In genomic region chr7:151060113-151060415, GRCh38 we compare ENCODE assay signal across 8 cellular contexts. TPM values are rescaled to one million over a fixed set of nuclear protein-coding genes. Genes with fewer than 3 reads are reported as not detected.
A peak's percentile ranks its signal among the peaks of the same experiment; 100 is the strongest.
DNase-seq lines count a peak whose midpoint lies in the region; ATAC-seq, FAIRE-seq and TF ChIP-seq lines count a peak whose summit lies in the region.

No MANE protein-coding gene starts in this region.

- TF ChIP-seq EP300 in H1 (IDR thresholded peaks at IDR 0.05; ENCODE audit: borderline replicate concordance in 1 of 2, low read depth in 2 of 2, low read length in 2 of 2), result no peak

- H3K27ac Mint-ChIP-seq in CD4-positive, alpha-beta memory T cell, result peak overlapping the region; percentile 50 to 85 (median 70)

- H4K20me1 ChIP-seq in OCI-LY3 (ENCODE audit: insufficient read depth, low read length), result peaks cover 12% of the 10 kb centered on the region
- H4K20me1 ChIP-seq in H1 (replicated peaks in 1 of 2; ENCODE audit: control insufficient read depth in 1 of 2, insufficient read depth in 2 of 2, low read length in 2 of 2), result peaks cover 5 to 9% of the 10 kb centered on the region in 2 experiments

- H4K91ac ChIP-seq in H1 (replicated peaks; ENCODE audit: insufficient read length, low read length), result no peak overlapping the region
- no peak overlapping the region for H4K91ac ChIP-seq in neuronal stem cell (ENCODE audit: low read depth, low read length, poor library complexity)

- no peak overlapping the region for H3K56ac ChIP-seq in H1 (replicated peaks; ENCODE audit: insufficient read length, low read depth, low read length)

- H3K4me3 ChIP-seq in CD4-positive, alpha-beta memory T cell (ENCODE audit: low read length in 2 of 2), result peak overlapping the region; percentile 39 to 70
- H3K4me3 ChIP-seq in OCI-LY3 (ENCODE audit: low read length) (peak overlapping the region; percentile 90), H1 (ENCODE audit: extremely low read depth in 1 of 4, insufficient read depth in 2 of 4, low read depth in 3 of 4, low read length in 4 of 4) (peak overlapping the region; percentile 59 to 91 (median 74)), neuronal stem cell (ENCODE audit: low read length in 2 of 2) (peak overlapping the region; percentile 61 to 88)

- H3K79me1 ChIP-seq in H1 (ENCODE audit: low read depth, low read length), result peaks cover 6% of the 10 kb centered on the region; the same call in 1 of the 2 replicates
- peaks cover 4% of the 10 kb centered on the region for H3K79me1 ChIP-seq in neuronal stem cell (ENCODE audit: low read depth, low read length)

- H4K5ac ChIP-seq in H1 (ENCODE audit: insufficient read length, low read depth, low read length), result peak overlapping the region; percentile 26

- H3K4me1 Mint-ChIP-seq in CD4-positive, alpha-beta memory T cell, result peaks cover 18 to 48% (median 36%) of the 10 kb centered on the region in 4 donors

- intact Hi-C loops in CD4-positive, alpha-beta memory T cell (cut with micrococcal nuclease), result no loop called here

- H3K9ac ChIP-seq in OCI-LY3 (ENCODE audit: low read length) (peak overlapping the region; percentile 87), H1 (replicated peaks in 1 of 4; ENCODE audit: extremely low read depth in 1 of 4, low read depth in 3 of 4, low read length in 3 of 4) (peak overlapping the region in 2 of 4 experiments; percentile 20 to 29; a peak in 3 of 7 replicates), neuronal stem cell (ENCODE audit: low read depth, low read length, poor library complexity) (peak overlapping the region; percentile 87)

- CTCF ChIA-PET in CD4-positive, alpha-beta memory T cell (lab: Charles Lee; ENCODE audit: partially characterized antibody), result interaction anchor here (0.8 to 1.7 kb wide), 2 partner anchors 49 to 51 kb away, joined by 3 to 5 read pairs; no protein-coding TSS in a partner anchor
- CTCF ChIA-PET in H1 (lab: Charles Lee; ENCODE audit: partially characterized antibody), result interaction anchor here (0.7 to 9.7 kb wide), 14 partner anchors 17 to 84 kb away, joined by 3 to 88 read pairs (median 4); partner anchors contain the start of gene ABCB8

- no peak overlapping the region for H2BK20ac ChIP-seq in H1 (ENCODE audit: low read length)

- H3K23ac ChIP-seq in H1 (ENCODE audit: insufficient read length) (no peak overlapping the region), neuronal stem cell (ENCODE audit: low read depth, low read length, poor library complexity) (peak overlapping the region; percentile 8)

- 5% methylated on average over 16 of the region's 17 CpGs; no CpG with 5 or more reads in 1 of the 2 experiments for WGBS in H1 (ENCODE audit: extremely low coverage in 1 of 2, insufficient coverage in 1 of 2, insufficient read length in 1 of 2, insufficient replicate concordance in 2 of 2, low coverage in 1 of 2, low lambda C conversion rate in 2 of 2, missing lambda C conversion rate in 1 of 2), 2 experiments
- no CpG with 5 or more reads among the region's 17 CpGs for WGBS in neuronal stem cell (ENCODE audit: extremely low coverage in 2 of 2, insufficient read length in 2 of 2, insufficient replicate concordance in 1 of 2), 2 donors

- DNase-seq in CD4-positive, alpha-beta memory T cell, result no peak
- no peak for DNase-seq in H1 (ENCODE audit: low read depth in 1 of 2, low spot score in 2 of 2)
- DNase-seq in neuronal stem cell (ENCODE audit: low spot score), result no peak
- no peak for DNase-seq in SKM-1 treated with dmso at 0.1 percent for 144 hours (lab: John Stamatoyannopoulos, UW; ENCODE audit: unreplicated experiment)
- DNase-seq in activated CD4-positive, alpha-beta T cell treated with anti-CD3 and anti-CD28 coated beads for 1 hour, result no peak

- peak overlapping the region; percentile 85 for H3K27ac ChIP-seq in CD4-positive, alpha-beta memory T cell (ENCODE audit: low read depth, low read length)
- peak overlapping the region; percentile 72 for H3K27ac ChIP-seq in OCI-LY3 (ENCODE audit: low read length)
- no peak overlapping the region for H3K27ac ChIP-seq in H1 (ENCODE audit: low read depth, low read length)
- H3K27ac ChIP-seq in neuronal stem cell (replicated peaks; ENCODE audit: low read length), result no peak overlapping the region

- TF ChIP-seq POLR2A in H1 (IDR thresholded peaks at IDR 0.05; ENCODE audit: control extremely low read depth in 1 of 2, low read depth in 2 of 2, low read length in 2 of 2), result no peak

- H3K4ac ChIP-seq in H1 (replicated peaks; ENCODE audit: insufficient read length, low read depth, low read length) (no peak overlapping the region), neuronal stem cell (ENCODE audit: low read length) (no peak overlapping the region)

- no peaks in the 10 kb centered on the region for H3K9me3 ChIP-seq in CD4-positive, alpha-beta memory T cell (ENCODE audit: control insufficient read depth in 1 of 2, low read length in 2 of 2)
- no peaks in the 10 kb centered on the region for H3K9me3 ChIP-seq in OCI-LY3 (ENCODE audit: insufficient read depth, low read length)
- H3K9me3 ChIP-seq in H1 (ENCODE audit: insufficient read depth in 2 of 2, low read depth in 1 of 2, low read length in 1 of 2), result no peaks in the 10 kb centered on the region
- H3K9me3 ChIP-seq in neuronal stem cell (replicated peaks in 1 of 2; ENCODE audit: control insufficient read depth in 2 of 2, insufficient read depth in 1 of 2, low read depth in 1 of 2, low read length in 2 of 2), result no peaks in the 10 kb centered on the region

- H3K36me3 Mint-ChIP-seq in CD4-positive, alpha-beta memory T cell, result peaks cover 0 to 27% of the 10 kb centered on the region in 2 donors

- H3K4me3 Mint-ChIP-seq in CD4-positive, alpha-beta memory T cell, result peak overlapping the region; percentile 77 to 93 (median 86)

- H3K27me3 ChIP-seq in CD4-positive, alpha-beta memory T cell (ENCODE audit: insufficient read depth, low read length), result no peaks in the 10 kb centered on the region
- H3K27me3 ChIP-seq in OCI-LY3 (ENCODE audit: low read depth, low read length) (no peaks in the 10 kb centered on the region), H1 (replicated peaks in 1 of 4; ENCODE audit: control insufficient read depth in 3 of 4, extremely low read depth in 1 of 4, insufficient read depth in 3 of 4, low read length in 3 of 4) (peaks cover 0 to 9% (median 4%) of the 10 kb centered on the region in 4 experiments; a peak in 5 of 7 replicates), neuronal stem cell (ENCODE audit: control insufficient read depth in 3 of 3, insufficient read depth in 3 of 3, low read depth in 1 of 3, low read length in 3 of 3) (peaks cover 0 to 33% (median 0%) of the 10 kb centered on the region in 3 experiments)

- peak overlapping the region; percentile 71 for H3K18ac ChIP-seq in H1 (ENCODE audit: extremely low read depth, low read length)
- peak overlapping the region; percentile 94 for H3K18ac ChIP-seq in neuronal stem cell (ENCODE audit: low read length)

- TF ChIP-seq RAD21 in H1 (IDR thresholded peaks at IDR 0.05 in 1 of 2, conservative IDR thresholded peaks at IDR 0.05 in 1 of 2; ENCODE audit: low read depth in 2 of 2, low read length in 2 of 2), result no peak

- no peaks in the 10 kb centered on the region for H3K9me3 Mint-ChIP-seq in CD4-positive, alpha-beta memory T cell

- peaks cover 33% of the 10 kb centered on the region for H3K23me2 ChIP-seq in H1 (ENCODE audit: low read depth, low read length)

- H2AK5ac ChIP-seq in H1 (ENCODE audit: low read depth, low read length) (no peak overlapping the region), neuronal stem cell (ENCODE audit: low read depth, low read length) (no peak overlapping the region)

- H2BK120ac ChIP-seq in H1 (replicated peaks; ENCODE audit: low read depth, low read length) (no peak overlapping the region), neuronal stem cell (ENCODE audit: low read depth, low read length) (peak overlapping the region; percentile 58)

- H3K4me2 ChIP-seq in OCI-LY3 (ENCODE audit: low read length), result peak overlapping the region; percentile 99
- H3K4me2 ChIP-seq in H1 (ENCODE audit: insufficient read depth in 1 of 2, low read depth in 2 of 2, low read length in 2 of 2), result peak overlapping the region; percentile 86 to 99
- peak overlapping the region; percentile 76 for H3K4me2 ChIP-seq in neuronal stem cell (ENCODE audit: insufficient read depth, low read length, poor library complexity, severe bottlenecking)

- peak overlapping the region; percentile 45; the same call in 1 of the 2 replicates for H4K8ac ChIP-seq in H1 (ENCODE audit: extremely low read depth, insufficient read depth, low read length)
- H4K8ac ChIP-seq in neuronal stem cell (ENCODE audit: low read depth, low read length), result no peak overlapping the region

- H3K27me3 Mint-ChIP-seq in CD4-positive, alpha-beta memory T cell, result peaks cover 0 to 2% of the 10 kb centered on the region in 2 donors

- H2BK12ac ChIP-seq in H1 (ENCODE audit: low read depth, low read length), result 0 out of 2 replicates have a peak overlapping the region, but pooled peaks have one; percentile 80
- H2BK12ac ChIP-seq in neuronal stem cell (ENCODE audit: low read length), result no peak overlapping the region

- no peak for FAIRE-seq in H1 (lab: Jason Lieb, UNC)

- H3K4me1 ChIP-seq in CD4-positive, alpha-beta memory T cell (ENCODE audit: insufficient read depth, low read length), result peaks cover 41% of the 10 kb centered on the region
- H3K4me1 ChIP-seq in OCI-LY3 (ENCODE audit: low read length) (peaks cover 16% of the 10 kb centered on the region), H1 (replicated peaks in 1 of 4; ENCODE audit: control insufficient read depth in 3 of 4, insufficient read depth in 4 of 4, low read length in 3 of 4) (peaks cover 9 to 42% (median 32%) of the 10 kb centered on the region in 4 experiments), neuronal stem cell (ENCODE audit: control insufficient read depth in 2 of 2, insufficient read depth in 1 of 2, low read depth in 1 of 2, low read length in 2 of 2) (peaks cover 25 to 38% of the 10 kb centered on the region in 2 donors)

- TF ChIP-seq CTCF in OCI-LY3 (IDR thresholded peaks at IDR 0.05; ENCODE audit: low read depth, low read length), result no peak
- no peak for TF ChIP-seq CTCF in H1 (IDR thresholded peaks at IDR 0.05; ENCODE audit: control extremely low read depth in 1 of 3, insufficient read depth in 1 of 3, low read depth in 1 of 3, low read length in 3 of 3)

- 0 out of 2 replicates have a peak overlapping the region, but pooled peaks have one; percentile 60 for H2BK5ac ChIP-seq in H1 (ENCODE audit: low read depth, low read length)
- H2BK5ac ChIP-seq in neuronal stem cell (ENCODE audit: low read length), result peak overlapping the region; percentile 8

- ATAC-seq in GM21360 (IDR thresholded peaks at IDR 0.05; ENCODE audit: unreplicated experiment) (no peak), HG03039 (IDR thresholded peaks at IDR 0.05; ENCODE audit: unreplicated experiment) (no peak)

- H3K14ac ChIP-seq in H1 (ENCODE audit: insufficient read length) (no peak overlapping the region), neuronal stem cell (ENCODE audit: low read length) (peak overlapping the region; percentile 4)

- H3K79me2 ChIP-seq in OCI-LY3 (ENCODE audit: low read length) (peaks cover 26% of the 10 kb centered on the region), H1 (ENCODE audit: control insufficient read depth in 1 of 2, insufficient read depth in 2 of 2, low read length in 2 of 2) (peaks cover 0 to 8% of the 10 kb centered on the region in 2 experiments; a peak in 1 of 4 replicates)

- H2AFZ ChIP-seq in OCI-LY3 (ENCODE audit: low read depth, low read length) (no peak overlapping the region), H1 (ENCODE audit: low read length) (no peak overlapping the region), neuronal stem cell (ENCODE audit: low read length) (peak overlapping the region; percentile 82)

- no peak overlapping the region for H2BK15ac ChIP-seq in H1 (ENCODE audit: low read length)
- peak overlapping the region; percentile 94 for H2BK15ac ChIP-seq in neuronal stem cell (ENCODE audit: low read length)

- peaks cover 7% of the 10 kb centered on the region for H3K36me3 ChIP-seq in CD4-positive, alpha-beta memory T cell (ENCODE audit: insufficient read depth, low read length)
- H3K36me3 ChIP-seq in OCI-LY3 (replicated peaks; ENCODE audit: low read depth, low read length) (peaks cover 7% of the 10 kb centered on the region), H1 (ENCODE audit: control insufficient read depth in 2 of 4, insufficient read depth in 4 of 4, low read length in 3 of 4) (peaks cover 0 to 8% (median 6%) of the 10 kb centered on the region in 4 experiments; a peak in 4 of 8 replicates), neuronal stem cell (replicated peaks in 1 of 2; ENCODE audit: control insufficient read depth in 2 of 2, insufficient read depth in 2 of 2, low read length in 2 of 2) (peaks cover 8 to 26% of the 10 kb centered on the region in 2 donors)

- POLR2A ChIA-PET in CD4-positive, alpha-beta memory T cell (lab: Charles Lee; ENCODE audit: partially characterized antibody), result interaction anchor here (1.0 to 5.0 kb wide), 4 partner anchors 16 to 32 kb away, joined by 4 to 68 read pairs (median 10); partner anchors contain the start of genes ABCB8, AGAP3, FASTK and TMUB1
- POLR2A ChIA-PET in H1 (lab: Charles Lee; ENCODE audit: partially characterized antibody), result interaction anchor here (0.8 to 2.0 kb wide), 8 partner anchors 9 to 51 kb away, joined by 3 to 15 read pairs (median 5); partner anchors contain the start of gene ABCB8

RNA-seq across cellular contexts. Expression of gene SLC4A2, which starts 0.7 kb away (rescaled TPM):
- total RNA-seq in CD4-positive, alpha-beta memory T cell, result 10 to 100 TPM; 82.7 to 84.7 TPM
- 10 to 100 TPM; 12.8 to 24.3 TPM for polyA plus RNA-seq in CD4-positive, alpha-beta memory T cell
- 147 and 148 TPM in 2 replicates for total RNA-seq in H1 (2021; fragmentation: NEBNext Ultra II Directional; extraction: Animal tissue kit (Norgen Biotek cat#: 25700))
- 72.6 and 105 TPM in 2 replicates for polyA plus RNA-seq in H1 (2011; rRNA removed)
- 64.0 TPM for polyA plus RNA-seq in H1 (2011; cell fraction: cytosol; rRNA removed)
- 293 TPM for polyA plus RNA-seq in H1 (2011; cell fraction: nucleus; rRNA removed)
- polyA plus RNA-seq in H1 (2012, experiment 1 of 2), result 60.3 to 144 TPM (median 135 TPM) in 4 replicates
- polyA plus RNA-seq in H1 (2012, experiment 2 of 2), result 178 TPM
- 120 TPM for polyA plus RNA-seq in H1 (2013, experiment 1 of 2)
- 123 TPM for polyA plus RNA-seq in H1 (2013, experiment 2 of 2)
- polyA minus RNA-seq in H1 (2011; rRNA and poly(A)+ RNA removed), result 42.9 and 53.5 TPM in 2 replicates
- polyA minus RNA-seq in H1 (2011; cell fraction: cytosol; rRNA and poly(A)+ RNA removed), result 63.4 TPM
- 68.4 TPM for polyA minus RNA-seq in H1 (2011; cell fraction: nucleus; rRNA and poly(A)+ RNA removed)
- 47.2 TPM for polyA plus RNA-seq in neuronal stem cell (2013, experiment 1 of 2)
- polyA plus RNA-seq in neuronal stem cell (2013, experiment 2 of 2), result 44.5 TPM

RNA-seq across cellular contexts. Expression of gene CDK5, which starts 2.4 kb away (rescaled TPM):
- total RNA-seq in CD4-positive, alpha-beta memory T cell, result 1 to 10 TPM; 6.3 to 7.5 TPM
- polyA plus RNA-seq in CD4-positive, alpha-beta memory T cell, result 10 to 100 TPM; 10.8 to 15.2 TPM
- total RNA-seq in H1 (2021; fragmentation: NEBNext Ultra II Directional; extraction: Animal tissue kit (Norgen Biotek cat#: 25700)), result 22.7 and 22.8 TPM in 2 replicates
- polyA plus RNA-seq in H1 (2011; rRNA removed), result 37.2 and 47.8 TPM in 2 replicates
- 30.4 TPM for polyA plus RNA-seq in H1 (2011; cell fraction: cytosol; rRNA removed)
- 29.0 TPM for polyA plus RNA-seq in H1 (2011; cell fraction: nucleus; rRNA removed)
- 23.4 to 31.3 TPM (median 27.8 TPM) in 4 replicates for polyA plus RNA-seq in H1 (2012, experiment 1 of 2)
- 24.6 TPM for polyA plus RNA-seq in H1 (2012, experiment 2 of 2)
- polyA plus RNA-seq in H1 (2013, experiment 1 of 2), result 20.9 TPM
- 19.9 TPM for polyA plus RNA-seq in H1 (2013, experiment 2 of 2)
- polyA minus RNA-seq in H1 (2011; rRNA and poly(A)+ RNA removed), result 20.8 and 22.0 TPM in 2 replicates
- 8.8 TPM for polyA minus RNA-seq in H1 (2011; cell fraction: cytosol; rRNA and poly(A)+ RNA removed)
- polyA minus RNA-seq in H1 (2011; cell fraction: nucleus; rRNA and poly(A)+ RNA removed), result 14.2 TPM
- polyA plus RNA-seq in neuronal stem cell (2013, experiment 1 of 2), result 14.1 TPM
- 13.9 TPM for polyA plus RNA-seq in neuronal stem cell (2013, experiment 2 of 2)

RNA-seq across cellular contexts. Expression of gene ASIC3, which starts 11.7 kb away (rescaled TPM):
- 10 to 100 TPM; 10.6 to 11.6 TPM for total RNA-seq in CD4-positive, alpha-beta memory T cell
- polyA plus RNA-seq in CD4-positive, alpha-beta memory T cell, result not detected
- 1.4 and 1.9 TPM in 2 replicates for total RNA-seq in H1 (2021; fragmentation: NEBNext Ultra II Directional; extraction: Animal tissue kit (Norgen Biotek cat#: 25700))
- 1.6 and 4.3 TPM in 2 replicates for polyA plus RNA-seq in H1 (2011; rRNA removed)
- polyA plus RNA-seq in H1 (2011; cell fraction: cytosol; rRNA removed), result 2.6 TPM
- 17.4 TPM for polyA plus RNA-seq in H1 (2011; cell fraction: nucleus; rRNA removed)
- 3.1 to 5.6 TPM (median 4.2 TPM) in 4 replicates for polyA plus RNA-seq in H1 (2012, experiment 1 of 2)
- 2.4 TPM for polyA plus RNA-seq in H1 (2012, experiment 2 of 2)
- polyA plus RNA-seq in H1 (2013, experiment 1 of 2), result 0.87 TPM
- polyA plus RNA-seq in H1 (2013, experiment 2 of 2), result 0.74 TPM
- 0.27 and 0.88 TPM in 2 replicates for polyA minus RNA-seq in H1 (2011; rRNA and poly(A)+ RNA removed)
- 0.73 TPM for polyA minus RNA-seq in H1 (2011; cell fraction: cytosol; rRNA and poly(A)+ RNA removed)
- 2.1 TPM for polyA minus RNA-seq in H1 (2011; cell fraction: nucleus; rRNA and poly(A)+ RNA removed)
- 5.1 TPM for polyA plus RNA-seq in neuronal stem cell (2013, experiment 1 of 2)
- polyA plus RNA-seq in neuronal stem cell (2013, experiment 2 of 2), result 4.6 TPM

RNA-seq across cellular contexts. Expression of gene FASTK, which starts 20.5 kb away (rescaled TPM):
- total RNA-seq in CD4-positive, alpha-beta memory T cell, result 100 to 1,000 TPM; 123 to 126 TPM
- polyA plus RNA-seq in CD4-positive, alpha-beta memory T cell, result 10 to 100 TPM; 51.2 to 62.2 TPM
- 39.4 and 43.8 TPM in 2 replicates for total RNA-seq in H1 (2021; fragmentation: NEBNext Ultra II Directional; extraction: Animal tissue kit (Norgen Biotek cat#: 25700))
- polyA plus RNA-seq in H1 (2011; rRNA removed), result 84.0 and 116 TPM in 2 replicates
- 87.9 TPM for polyA plus RNA-seq in H1 (2011; cell fraction: cytosol; rRNA removed)
- 383 TPM for polyA plus RNA-seq in H1 (2011; cell fraction: nucleus; rRNA removed)
- polyA plus RNA-seq in H1 (2012, experiment 1 of 2), result 34.8 to 66.7 TPM (median 56.9 TPM) in 4 replicates
- 59.3 TPM for polyA plus RNA-seq in H1 (2012, experiment 2 of 2)
- 53.6 TPM for polyA plus RNA-seq in H1 (2013, experiment 1 of 2)
- polyA plus RNA-seq in H1 (2013, experiment 2 of 2), result 45.8 TPM
- polyA minus RNA-seq in H1 (2011; rRNA and poly(A)+ RNA removed), result 28.6 and 30.4 TPM in 2 replicates
- 25.5 TPM for polyA minus RNA-seq in H1 (2011; cell fraction: cytosol; rRNA and poly(A)+ RNA removed)
- 71.3 TPM for polyA minus RNA-seq in H1 (2011; cell fraction: nucleus; rRNA and poly(A)+ RNA removed)
- polyA plus RNA-seq in neuronal stem cell (2013, experiment 1 of 2), result 40.4 TPM
- polyA plus RNA-seq in neuronal stem cell (2013, experiment 2 of 2), result 40.8 TPM

RNA-seq across cellular contexts. Expression of gene TMUB1, which starts 23.2 kb away (rescaled TPM):
- total RNA-seq in CD4-positive, alpha-beta memory T cell, result 10 to 100 TPM; 42.6 to 48.7 TPM
- 10 to 100 TPM; 48.9 to 66.7 TPM for polyA plus RNA-seq in CD4-positive, alpha-beta memory T cell
- 41.4 and 48.7 TPM in 2 replicates for total RNA-seq in H1 (2021; fragmentation: NEBNext Ultra II Directional; extraction: Animal tissue kit (Norgen Biotek cat#: 25700))
- polyA plus RNA-seq in H1 (2011; rRNA removed), result 56.2 and 85.7 TPM in 2 replicates
- polyA plus RNA-seq in H1 (2011; cell fraction: cytosol; rRNA removed), result 38.5 TPM
- polyA plus RNA-seq in H1 (2011; cell fraction: nucleus; rRNA removed), result 77.0 TPM
- 23.7 to 47.4 TPM (median 42.5 TPM) in 4 replicates for polyA plus RNA-seq in H1 (2012, experiment 1 of 2)
- 45.8 TPM for polyA plus RNA-seq in H1 (2012, experiment 2 of 2)
- 69.9 TPM for polyA plus RNA-seq in H1 (2013, experiment 1 of 2)
- 77.4 TPM for polyA plus RNA-seq in H1 (2013, experiment 2 of 2)
- polyA minus RNA-seq in H1 (2011; rRNA and poly(A)+ RNA removed), result 6.5 and 7.1 TPM in 2 replicates
- 18.8 TPM for polyA minus RNA-seq in H1 (2011; cell fraction: cytosol; rRNA and poly(A)+ RNA removed)
- 14.7 TPM for polyA minus RNA-seq in H1 (2011; cell fraction: nucleus; rRNA and poly(A)+ RNA removed)
- 45.7 TPM for polyA plus RNA-seq in neuronal stem cell (2013, experiment 1 of 2)
- polyA plus RNA-seq in neuronal stem cell (2013, experiment 2 of 2), result 44.8 TPM

Comparison
In these comparisons a context has a peak if more than half of its experiments do, and no peak if none do; other contexts are left out.
1. H3K27ac ChIP-seq: peak in CD4-positive, alpha-beta memory T cell (single experiment) and OCI-LY3 (single experiment); none in H1 (single experiment) and neuronal stem cell (single experiment).
2. Peak in every context shown above with its lines, with median percentiles within 50 percentile points of each other: H3K4me3 ChIP-seq and H3K4me2 ChIP-seq.